17 cellular contexts compared by ENCODE assay signal in genomic region chr3:4356225-4356540, GRCh38. TPM values are rescaled to one million over a fixed set of nuclear protein-coding genes. Genes with fewer than 3 reads are reported as not detected.
DNase-seq lines count a peak whose midpoint lies in the region; ATAC-seq and TF ChIP-seq lines count a peak whose summit lies in the region.
"Had no signal": no experiment of that assay in that cellular context is flagged by ENCODE, and none has a peak within 500 bp of the region (broad histone marks: within the 10 kb centered on the region; RNA-seq: fewer than 3 reads in every experiment).

No MANE protein-coding gene starts in this region.

- H3K9me3 Mint-ChIP-seq in brain (no peaks in the 10 kb centered on the region), nephron (no peaks in the 10 kb centered on the region)

- no peaks in the 10 kb centered on the region for H3K9me3 ChIP-seq in vagina
- H3K9me3 ChIP-seq: SJSA1 had no signal

- H3K4me3 ChIP-seq in vagina, result no peak overlapping the region
- H3K4me3 ChIP-seq: K562, SJSA1 had no signal

- H3K36me3 Mint-ChIP-seq in brain, result peaks cover 4% of the 10 kb centered on the region
- peaks cover 6% of the 10 kb centered on the region for H3K36me3 Mint-ChIP-seq in nephron (ENCODE audit: low read depth)

- DNase-seq in vagina (ENCODE audit: extremely low spot score in 2 of 2), result no peak
- no peak for DNase-seq in SHP77 (lab: John Stamatoyannopoulos, UW)
- DNase-seq in stimulated activated CD4-positive, alpha-beta T cell treated with anti-CD3 and anti-CD28 coated beads, Interleukin-2, amount 100 ng/mL, for 24 hours, result no peak
- DNase-seq in COLO829 (ENCODE audit: low spot score), result no peak
- DNase-seq: Kasumi-1, NCI-H1436 treated with DMSO at 0.1 percent for 48 hours, NCI-H187 treated with DMSO at 0.1 percent for 48 hours, NCI-H2107, NCI-H524, NCI-H748 treated with DMSO at 0.1 percent for 48 hours had no signal

- TF ChIP-seq POLR2A in vagina (IDR thresholded peaks at IDR 0.05), result no peak

- H3K27ac ChIP-seq in vagina, result peak overlapping the region; percentile 14
- H3K27ac ChIP-seq: SJSA1 had no signal

- intact Hi-C loops in vagina (cut with DNase I), result loop anchor here (10.0 kb wide), 1 partner anchor 139 kb away; the partner anchor contains the start of gene ITPR1

- H3K27ac Mint-ChIP-seq in brain (peak overlapping the region in 3 of 5 experiments; percentile 73 to 93 (median 84)), nephron (peak overlapping the region; percentile 94 to 95 (median 95))
- H3K27ac Mint-ChIP-seq: B cell, CD14-positive monocyte had no signal

- no peaks in the 10 kb centered on the region for H3K27me3 ChIP-seq in vagina
- H3K27me3 ChIP-seq: SJSA1 had no signal

- H3K36me3 ChIP-seq in vagina, result no peaks in the 10 kb centered on the region
- H3K36me3 ChIP-seq: SJSA1 had no signal

- TF ChIP-seq CTCF in brain (conservative IDR thresholded peaks at IDR 0.05) (no peak), nephron (IDR thresholded peaks at IDR 0.05; ENCODE audit: unreplicated experiment in 3 of 3) (no peak), vagina (IDR thresholded peaks at IDR 0.05) (no peak)

- peak; percentile 14; the same call in 1 of the 3 replicates for ATAC-seq in SK-N-SH treated with all-trans-retinoic acid at 6 μM for 48 hours

- H3K27me3 Mint-ChIP-seq in brain (no peaks in the 10 kb centered on the region), nephron (ENCODE audit: low read depth) (no peaks in the 10 kb centered on the region)
- H3K27me3 Mint-ChIP-seq: B cell had no signal

- H3K4me1 ChIP-seq in vagina, result peaks cover 13% of the 10 kb centered on the region

- H3K4me3 Mint-ChIP-seq in brain (no peak overlapping the region), nephron (no peak overlapping the region)
- H3K4me3 Mint-ChIP-seq: B cell, CD14-positive monocyte had no signal

- H3K4me1 Mint-ChIP-seq in brain (peaks cover 21% of the 10 kb centered on the region), nephron (peaks cover 41% of the 10 kb centered on the region)

TF ChIP-seq in SK-N-SH treated with all-trans-retinoic acid at 6 μM for 48 hours, 23 proteins besides CTCF, POLR2A, EP300 and RAD21:
- no peak for TF ChIP-seq ZFP30 (CRISPR knock-in tag; IDR thresholded peaks at IDR 0.05)
- no peak for TF ChIP-seq TOX (CRISPR knock-in tag; IDR thresholded peaks at IDR 0.05; ENCODE audit: borderline replicate concordance)
- TF ChIP-seq ISL1 (CRISPR knock-in tag; IDR thresholded peaks at IDR 0.05), result no peak
- TF ChIP-seq CSDC2 (CRISPR knock-in tag; IDR thresholded peaks at IDR 0.05), result no peak
- no peak for TF ChIP-seq GLIS3 (CRISPR knock-in tag; IDR thresholded peaks at IDR 0.05)
- TF ChIP-seq OSR1 (CRISPR knock-in tag; IDR thresholded peaks at IDR 0.05), result no peak
- no peak for TF ChIP-seq TSHZ2 (CRISPR knock-in tag; IDR thresholded peaks at IDR 0.05)
- TF ChIP-seq ZFP3 (CRISPR knock-in tag; IDR thresholded peaks at IDR 0.05), result no peak
- no peak for TF ChIP-seq CREB5 (CRISPR knock-in tag; IDR thresholded peaks at IDR 0.05; ENCODE audit: low read depth)
- no peak for TF ChIP-seq POU6F1 (CRISPR knock-in tag; IDR thresholded peaks at IDR 0.05; ENCODE audit: borderline replicate concordance, low read depth)
- no peak for TF ChIP-seq PATZ1 (CRISPR knock-in tag; IDR thresholded peaks at IDR 0.05; ENCODE audit: borderline replicate concordance)
- no peak for TF ChIP-seq ZNF70 (CRISPR knock-in tag; IDR thresholded peaks at IDR 0.05)
- no peak for TF ChIP-seq ESRRG (CRISPR knock-in tag; IDR thresholded peaks at IDR 0.05)
- no peak for TF ChIP-seq ZC3H10 (CRISPR knock-in tag; IDR thresholded peaks at IDR 0.05)
- TF ChIP-seq RARB (CRISPR knock-in tag; IDR thresholded peaks at IDR 0.05), result no peak
- TF ChIP-seq PPARA (CRISPR knock-in tag; IDR thresholded peaks at IDR 0.05; ENCODE audit: borderline replicate concordance), result no peak
- TF ChIP-seq ZNF8 (CRISPR knock-in tag; IDR thresholded peaks at IDR 0.05), result no peak

RNA-seq across cellular contexts. Expression of gene SETMAR, which starts 53.0 kb away (rescaled TPM):
- 9.5 TPM for polyA plus RNA-seq in brain (ENCODE audit: insufficient read depth, low read depth, low replicate concordance)
- total RNA-seq in vagina, result 40.0 TPM
